Comparison of ENCODE assay signal across 1 cellular context in genomic region chr19:450912-451481, GRCh38.
A peak's percentile ranks its signal among the peaks of the same experiment; 100 is the strongest.
TF ChIP-seq lines count a peak whose summit lies in the region.

No MANE protein-coding gene starts in this region.

TF ChIP-seq in HepG2, 621 proteins besides CTCF, POLR2A, EP300 and RAD21:
- peak; percentile 16; the same call in 1 of the 2 replicates for TF ChIP-seq ZMYM2 (CRISPR knock-in tag; IDR thresholded peaks at IDR 0.05)
- 0 out of 2 replicates have a peak, but pooled peaks have one; percentile 50 for TF ChIP-seq CHD4 (IDR thresholded peaks at IDR 0.05; ENCODE audit: borderline replicate concordance, low read length)
- TF ChIP-seq ADNP (CRISPR knock-in tag; IDR thresholded peaks at IDR 0.05) = peak; percentile 10; the same call in 1 of the 2 replicates
TF ChIP-seq in HepG2: peak in this region for 3; not testable (repeated sequence) for 618.
